10 cellular contexts compared by ENCODE assay signal in the genomic region with DNA sequence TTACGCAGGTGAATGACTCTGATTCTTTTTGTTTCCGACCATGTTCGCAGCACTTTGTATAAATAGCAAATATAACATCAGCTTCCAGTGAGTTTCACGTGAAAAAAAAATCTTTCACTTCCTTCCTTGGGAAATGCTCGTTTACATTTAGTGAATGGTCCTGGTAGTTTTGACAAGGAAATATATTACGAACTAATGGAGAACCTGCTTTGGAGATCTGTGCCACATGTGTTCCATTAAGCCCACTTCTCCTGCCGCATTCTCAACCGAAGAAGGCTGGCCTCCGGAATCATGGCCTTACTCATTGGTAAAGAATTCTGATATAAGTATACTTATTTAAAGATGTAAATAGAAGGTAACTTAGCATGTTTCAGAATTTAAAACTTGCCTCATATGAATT. TPM values are rescaled to one million over a fixed set of nuclear protein-coding genes. Genes with fewer than 3 reads are reported as not detected.
DNase-seq lines count a peak whose midpoint lies in the region; ATAC-seq and TF ChIP-seq lines count a peak whose summit lies in the region.
"Had no signal": no experiment of that assay in that cellular context is flagged by ENCODE, and none has a peak within 500 bp of the region (broad histone marks: within the 10 kb centered on the region; RNA-seq: fewer than 3 reads in every experiment).

No MANE protein-coding gene starts in this region.

- H4K8ac ChIP-seq in mesenchymal stem cell (ENCODE audit: low read length): no peak overlapping the region

- no peak for ATAC-seq in stimulated activated naive CD8-positive, alpha-beta T cell treated with anti-CD3 and anti-CD28 coated beads, Interleukin-15, Interleukin-2, amounts not matched to agents 100 U/mL and 50 U/mL, for 24 hours
- ATAC-seq in HG02678 (IDR thresholded peaks at IDR 0.05; ENCODE audit: unreplicated experiment) (no peak), HG03097 (IDR thresholded peaks at IDR 0.05; ENCODE audit: low FRiP score, unreplicated experiment) (no peak)

- no peaks in the 10 kb centered on the region for H3K9me3 Mint-ChIP-seq in stimulated activated naive CD8-positive, alpha-beta T cell treated with anti-CD3 and anti-CD28 coated beads, Interleukin-15, Interleukin-2, amounts not matched to agents 100 ng/mL and 50 ng/mL, for 24 hours
- H3K9me3 Mint-ChIP-seq in brain: peaks cover 0 to 3% (median 0%) of the 10 kb centered on the region in 5 experiments

- peak overlapping the region in 1 of 2 experiments; percentile 83 for H3K4me3 ChIP-seq in mesenchymal stem cell (ENCODE audit: insufficient read depth in 1 of 2, low read depth in 1 of 2, low read length in 2 of 2)

- H3K36me3 Mint-ChIP-seq in stimulated activated naive CD8-positive, alpha-beta T cell treated with anti-CD3 and anti-CD28 coated beads, Interleukin-15, Interleukin-2, amounts not matched to agents 100 ng/mL and 50 ng/mL, for 24 hours (ENCODE audit: low read depth): peaks cover 48% of the 10 kb centered on the region
- H3K36me3 Mint-ChIP-seq in brain: peaks cover 32% of the 10 kb centered on the region

- peaks cover 49% of the 10 kb centered on the region for H3K4me1 Mint-ChIP-seq in stimulated activated naive CD8-positive, alpha-beta T cell treated with anti-CD3 and anti-CD28 coated beads, Interleukin-15, Interleukin-2, amounts not matched to agents 100 ng/mL and 50 ng/mL, for 24 hours (ENCODE audit: low read depth)
- H3K4me1 Mint-ChIP-seq in brain: peaks cover 37% of the 10 kb centered on the region

- H2BK15ac ChIP-seq in mesenchymal stem cell (ENCODE audit: low read depth, poor library complexity, severe bottlenecking): no peak overlapping the region

- H3K27ac ChIP-seq in mesenchymal stem cell (ENCODE audit: low read length, poor library complexity, severe bottlenecking): no peak overlapping the region

- no peak overlapping the region for H2BK120ac ChIP-seq in mesenchymal stem cell (ENCODE audit: low read depth, low read length)

- no peak overlapping the region for H2BK5ac ChIP-seq in mesenchymal stem cell (ENCODE audit: low read depth, low read length, poor library complexity, severe bottlenecking)

- no peak overlapping the region for H2BK12ac ChIP-seq in mesenchymal stem cell (ENCODE audit: low read length in 2 of 2)

- TF ChIP-seq CTCF in brain (conservative IDR thresholded peaks at IDR 0.05): no peak

- peak overlapping the region; percentile 72 for H3K4me2 ChIP-seq in mesenchymal stem cell (ENCODE audit: low read length, poor library complexity, severe bottlenecking)

- intact Hi-C loops in posterior vena cava (cut with DNase I): no loop called here

- H3K79me1 ChIP-seq in mesenchymal stem cell (replicated peaks; ENCODE audit: low read length, poor library complexity, severe bottlenecking): peaks cover 34% of the 10 kb centered on the region

- no peak overlapping the region for H3K18ac ChIP-seq in mesenchymal stem cell (ENCODE audit: low read depth in 1 of 2, low read length in 2 of 2)

- H2AK5ac ChIP-seq in mesenchymal stem cell (ENCODE audit: low read length, severe bottlenecking): no peak overlapping the region

- no peak overlapping the region for H3K27ac Mint-ChIP-seq in stimulated activated naive CD8-positive, alpha-beta T cell treated with anti-CD3 and anti-CD28 coated beads, Interleukin-15, Interleukin-2, amounts not matched to agents 100 ng/mL and 50 ng/mL, for 24 hours
- H3K27ac Mint-ChIP-seq in brain: peak overlapping the region; percentile 61 to 95 (median 84)

- H3K9me3 ChIP-seq in mesenchymal stem cell (ENCODE audit: control insufficient read depth, low read length): no peaks in the 10 kb centered on the region

- H3K27me3 ChIP-seq in mesenchymal stem cell (ENCODE audit: control insufficient read depth in 1 of 2, insufficient read depth in 1 of 2, low read length in 2 of 2): no peaks in the 10 kb centered on the region

- H3K23ac ChIP-seq in mesenchymal stem cell (ENCODE audit: low read length in 2 of 2): no peak overlapping the region

- no peak for DNase-seq in stimulated activated naive CD8-positive, alpha-beta T cell treated with anti-CD3 and anti-CD28 coated beads, Interleukin-15, Interleukin-2, amounts not matched to agents 100 U/mL and 50 U/mL, for 24 hours
- DNase-seq in mesenchymal stem cell (peak; percentile 12), posterior vena cava (ENCODE audit: low spot score) (no peak), NCI-H187 treated with DMSO at 0.1 percent for 48 hours (lab: John Stamatoyannopoulos, UW) (no peak)
- DNase-seq: activated effector memory CD4-positive, alpha-beta T cell treated with Interleukin-2 at 50 U/mL for 16 hours; RPMI8226 had no signal

- H3K4ac ChIP-seq in mesenchymal stem cell (ENCODE audit: low read depth in 1 of 2, low read length in 2 of 2): no peak overlapping the region

- H2AFZ ChIP-seq in mesenchymal stem cell (ENCODE audit: low read depth, low read length): no peak overlapping the region

- H3K9ac ChIP-seq in mesenchymal stem cell (ENCODE audit: low read length): peak overlapping the region; percentile 93

- H3K27me3 Mint-ChIP-seq in stimulated activated naive CD8-positive, alpha-beta T cell treated with anti-CD3 and anti-CD28 coated beads, Interleukin-15, Interleukin-2, amounts not matched to agents 100 ng/mL and 50 ng/mL, for 24 hours: peaks cover 6% of the 10 kb centered on the region
- H3K27me3 Mint-ChIP-seq in brain: peaks cover 9% of the 10 kb centered on the region

- peaks cover 22 to 34% of the 10 kb centered on the region in 2 experiments for H3K36me3 ChIP-seq in mesenchymal stem cell (ENCODE audit: control insufficient read depth in 1 of 2, insufficient read depth in 2 of 2, low read depth in 1 of 2, low read length in 2 of 2)

- no peak overlapping the region for H3K14ac ChIP-seq in mesenchymal stem cell (ENCODE audit: low read length in 2 of 2)

- WGBS in mesenchymal stem cell: 71% methylated on average over 6 of the region's 9 CpGs

- peak overlapping the region; percentile 77 for H3K4me3 Mint-ChIP-seq in stimulated activated naive CD8-positive, alpha-beta T cell treated with anti-CD3 and anti-CD28 coated beads, Interleukin-15, Interleukin-2, amounts not matched to agents 100 ng/mL and 50 ng/mL, for 24 hours
- peak overlapping the region; percentile 87 to 90 (median 88) for H3K4me3 Mint-ChIP-seq in brain

- no peak overlapping the region for H4K91ac ChIP-seq in mesenchymal stem cell (ENCODE audit: low read length)

- peaks cover 13% of the 10 kb centered on the region for H3K4me1 ChIP-seq in mesenchymal stem cell (ENCODE audit: control insufficient read depth, insufficient read depth, low read depth, low read length)

RNA-seq across cellular contexts. Expression of gene CRAMP1, which starts 3.6 kb away (rescaled TPM):
- polyA plus RNA-seq in brain (ENCODE audit: insufficient read depth, low read depth, low replicate concordance): 12.8 TPM
- polyA plus RNA-seq in mesenchymal stem cell (2013, experiment 1 of 2): 6.7 TPM
- polyA plus RNA-seq in mesenchymal stem cell (2013, experiment 2 of 2): 7.0 TPM
- 10 to 100 TPM; 12.1 to 12.4 TPM for total RNA-seq in posterior vena cava

RNA-seq across cellular contexts. Expression of gene IFT140, which starts 3.9 kb away (rescaled TPM):
- 33.8 TPM for polyA plus RNA-seq in brain (ENCODE audit: insufficient read depth, low read depth, low replicate concordance)
- polyA plus RNA-seq in mesenchymal stem cell (2013, experiment 1 of 2): 9.0 TPM
- 8.4 TPM for polyA plus RNA-seq in mesenchymal stem cell (2013, experiment 2 of 2)
- total RNA-seq in posterior vena cava: 10 to 100 TPM; 13.1 to 14.9 TPM
